Comparison of ENCODE assay signal across 8 cellular contexts in the genomic region with DNA sequence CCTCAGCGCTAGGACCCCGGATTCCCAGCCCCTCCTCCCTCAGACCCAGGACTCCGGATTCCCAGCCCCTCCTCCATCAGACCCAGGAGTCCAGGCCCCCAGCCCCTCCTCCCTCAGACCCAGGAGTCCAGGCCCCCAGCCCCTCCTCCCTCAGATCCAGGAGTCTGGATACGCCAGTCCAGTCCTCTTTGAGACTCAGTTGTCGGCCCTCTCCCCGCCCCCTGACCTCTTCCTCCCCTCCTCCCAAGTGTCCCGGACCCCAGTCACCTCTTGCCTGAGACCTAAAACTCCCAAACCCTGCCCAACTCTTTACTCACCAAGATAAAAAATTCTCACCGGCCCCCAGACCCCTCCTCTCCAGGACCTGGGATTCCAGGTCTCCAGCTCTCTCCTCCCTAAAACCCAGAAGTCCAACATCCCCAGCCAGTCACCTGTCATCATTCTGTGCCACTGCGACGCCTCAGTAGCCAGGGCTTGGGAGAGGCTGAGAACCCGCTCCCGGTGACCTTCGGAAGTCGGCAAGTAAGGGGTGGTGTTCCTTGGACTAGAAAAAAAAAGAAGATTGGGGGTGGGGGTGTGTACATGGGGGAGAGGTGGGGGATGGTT. TPM values are rescaled to one million over a fixed set of nuclear protein-coding genes. Genes with fewer than 3 reads are reported as not detected.
A peak's percentile ranks its signal among the peaks of the same experiment; 100 is the strongest.
DNase-seq lines count a peak whose midpoint lies in the region; ATAC-seq and TF ChIP-seq lines count a peak whose summit lies in the region.

No MANE protein-coding gene starts in this region.

- H3K4me3 Mint-ChIP-seq in CD14-positive monocyte = peak overlapping the region in 1 of 2 donors; percentile 30

- H3K4me1 ChIP-seq in Panc1 (ENCODE audit: control insufficient read depth, insufficient read depth, low read length) (no peaks in the 10 kb centered on the region; the same call in 1 of the 2 replicates), fibroblast of lung (ENCODE audit: control insufficient read depth, extremely low read depth, insufficient read depth, low read length) (peaks cover 13% of the 10 kb centered on the region)

- no peak overlapping the region for H3K9ac ChIP-seq in fibroblast of lung (ENCODE audit: insufficient read depth, low read length)

- CTCF ChIA-PET in Panc1 (lab: Charles Lee) = no interaction called here

- H3K9me3 Mint-ChIP-seq in CD14-positive monocyte = peaks cover 0 to 4% (median 0%) of the 10 kb centered on the region in 7 donors

- H3K27me3 Mint-ChIP-seq in CD14-positive monocyte (ENCODE audit: low read depth in 3 of 3) = peaks cover 21 to 26% (median 23%) of the 10 kb centered on the region in 3 donors

- H3K4me2 ChIP-seq in fibroblast of lung (ENCODE audit: extremely low read depth, insufficient read depth, low read length) = no peak overlapping the region

- peak overlapping the region in 1 of 7 donors; percentile 10 for H3K27ac Mint-ChIP-seq in CD14-positive monocyte

- H3K4me1 Mint-ChIP-seq in CD14-positive monocyte = peaks cover 22% of the 10 kb centered on the region

- H3K36me3 ChIP-seq in Panc1 (ENCODE audit: control insufficient read depth, insufficient read depth, low read length) (no peaks in the 10 kb centered on the region), fibroblast of lung (ENCODE audit: control insufficient read depth, insufficient read depth, low read length) (peaks cover 5% of the 10 kb centered on the region)

- H3K9me3 ChIP-seq in Panc1 (ENCODE audit: control insufficient read depth, insufficient read depth, low read depth, low read length) (no peaks in the 10 kb centered on the region), fibroblast of lung (ENCODE audit: control insufficient read depth, insufficient read depth, low read depth, low read length) (no peaks in the 10 kb centered on the region)

- no peak for TF ChIP-seq CTCF in GM12875 (IDR thresholded peaks at IDR 0.05; ENCODE audit: borderline replicate concordance, insufficient read depth, low read depth, low read length)
- no peak for TF ChIP-seq CTCF in Panc1 (IDR thresholded peaks at IDR 0.05)
- no peak for TF ChIP-seq CTCF in fibroblast of lung (conservative IDR thresholded peaks at IDR 0.05 in 1 of 2, IDR thresholded peaks at IDR 0.05 in 1 of 2; ENCODE audit: low read depth in 1 of 2, low read length in 2 of 2)
- TF ChIP-seq CTCF in CD14-positive monocyte (IDR thresholded peaks at IDR 0.05) = no peak

- no peaks in the 10 kb centered on the region for H3K79me2 ChIP-seq in fibroblast of lung (ENCODE audit: control insufficient read depth, insufficient read depth, low read length)

- H3K4me3 ChIP-seq in GM12875 (ENCODE audit: low read depth, low read length) = peak overlapping the region; percentile 50
- peak overlapping the region; percentile 8 to 72; a peak in 3 of 4 replicates for H3K4me3 ChIP-seq in Panc1 (ENCODE audit: low read depth in 2 of 2, low read length in 2 of 2)
- no peak overlapping the region for H3K4me3 ChIP-seq in fibroblast of lung (replicated peaks in 1 of 4; ENCODE audit: control extremely low read depth in 1 of 4, insufficient read depth in 1 of 4, low read depth in 3 of 4, low read length in 4 of 4)
- H3K4me3 ChIP-seq in skeletal muscle cell (ENCODE audit: low read depth, low read length) = peak overlapping the region; percentile 21

- ATAC-seq in Panc1 (no peak), HG03432 (IDR thresholded peaks at IDR 0.05; ENCODE audit: unreplicated experiment) (no peak)

- in situ Hi-C loops in Panc1 (cut with HindIII; ENCODE audit: low pct_unique_long_range_greater_than_20kb, low sequenced_read_pairs) = no loop called here

- DNase-seq in Panc1 (ENCODE audit: low read depth, low spot score) (no peak), fibroblast of lung (ENCODE audit: low read depth in 2 of 2) (no peak), skeletal muscle cell (ENCODE audit: low read depth) (no peak), CD14-positive monocyte (ENCODE audit: low spot score) (no peak), NCI-H187 (lab: John Stamatoyannopoulos, UW) (no peak), HuH-7.5 (ENCODE audit: low spot score) (no peak)

- H3K27me3 ChIP-seq in Panc1 (ENCODE audit: control insufficient read depth, insufficient read depth, low read length) = no peaks in the 10 kb centered on the region
- H3K27me3 ChIP-seq in fibroblast of lung (ENCODE audit: control insufficient read depth, insufficient read depth, low read length) = no peaks in the 10 kb centered on the region

- no TSS peak for BruUV-seq in Panc1 (replicated peaks; lab: Mats Ljungman, UMichigan)

- no peak overlapping the region for H3K27ac ChIP-seq in Panc1 (ENCODE audit: low read length)
- peak overlapping the region; percentile 36 for H3K27ac ChIP-seq in fibroblast of lung (ENCODE audit: insufficient read depth, low read length)

- intact Hi-C loops in Panc1 (cut with micrococcal nuclease; ENCODE audit: unreplicated experiment) (loop anchor here (2.0 kb wide), 1 partner anchor 49 kb away; no protein-coding TSS in a partner anchor), CD14-positive monocyte (cut with micrococcal nuclease) (loop anchor here (5.0 to 10.0 kb wide), 2 partner anchors 190 to 193 kb away; partner anchors contain the start of gene CA11 (in 2 of the 2))

- H3K36me3 Mint-ChIP-seq in CD14-positive monocyte = peaks cover 0 to 3% of the 10 kb centered on the region in 2 donors

- POLR2A ChIA-PET in Panc1 (lab: Charles Lee) = no interaction called here

- no peaks in the 10 kb centered on the region for H4K20me1 ChIP-seq in fibroblast of lung (ENCODE audit: control insufficient read depth, extremely low read depth, insufficient read depth, low read length)

- H2AFZ ChIP-seq in fibroblast of lung (ENCODE audit: low read length) = no peak overlapping the region

RNA-seq across cellular contexts. Expression of gene HSD17B14, which starts 1.4 kb away (rescaled TPM):
- total RNA-seq in Panc1 (2021; ENCODE audit: unreplicated experiment) = 20.8 TPM
- 44.5 TPM for polyA plus RNA-seq in Panc1 (2012; ENCODE audit: insufficient read length)
- total RNA-seq in fibroblast of lung = 7.7 and 11.1 TPM in 2 replicates
- 2.7 and 4.5 TPM in 2 replicates for polyA plus RNA-seq in fibroblast of lung
- 3.8 and 7.8 TPM in 2 replicates for polyA plus RNA-seq in fibroblast of lung (2012)
- 2.1 and 2.2 TPM in 2 replicates for polyA minus RNA-seq in fibroblast of lung (ENCODE audit: low replicate concordance)
- polyA plus RNA-seq in CD14-positive monocyte = not detected

RNA-seq across cellular contexts. Expression of gene BCAT2, which starts 26.9 kb away (rescaled TPM):
- 34.6 TPM for total RNA-seq in Panc1 (2021; ENCODE audit: unreplicated experiment)
- 49.2 TPM for polyA plus RNA-seq in Panc1 (2012; ENCODE audit: insufficient read length)
- total RNA-seq in fibroblast of lung = 22.1 and 33.9 TPM in 2 replicates
- 22.8 and 23.2 TPM in 2 replicates for polyA plus RNA-seq in fibroblast of lung
- polyA plus RNA-seq in fibroblast of lung (2012) = 34.6 and 42.3 TPM in 2 replicates
- 24.7 and 38.1 TPM in 2 replicates for polyA minus RNA-seq in fibroblast of lung (ENCODE audit: low replicate concordance)
- 10 to 100 TPM; 16.0 to 17.0 TPM for polyA plus RNA-seq in CD14-positive monocyte

RNA-seq across cellular contexts. Expression of gene PLEKHA4, which starts 30.7 kb away (rescaled TPM):
- total RNA-seq in Panc1 (2021; ENCODE audit: unreplicated experiment) (4.2 TPM), fibroblast of lung (18.7 and 20.0 TPM in 2 replicates)
- polyA plus RNA-seq in Panc1 (2012; ENCODE audit: insufficient read length) = 4.4 TPM
- polyA plus RNA-seq in fibroblast of lung (6.6 and 11.1 TPM in 2 replicates), CD14-positive monocyte (1 to 10 TPM; 1.1 to 1.5 TPM)
- polyA plus RNA-seq in fibroblast of lung (2012) = 33.4 and 58.7 TPM in 2 replicates
- 18.3 and 27.2 TPM in 2 replicates for polyA minus RNA-seq in fibroblast of lung (ENCODE audit: low replicate concordance)

RNA-seq across cellular contexts. Expression of gene PPP1R15A, which starts 34.5 kb away (rescaled TPM):
- total RNA-seq in Panc1 (2021; ENCODE audit: unreplicated experiment) (27.1 TPM), fibroblast of lung (87.3 and 166 TPM in 2 replicates)
- 21.8 TPM for polyA plus RNA-seq in Panc1 (2012; ENCODE audit: insufficient read length)
- polyA plus RNA-seq in fibroblast of lung (46.3 and 116 TPM in 2 replicates), CD14-positive monocyte (100 to 1,000 TPM; 127 to 169 TPM)
- polyA plus RNA-seq in fibroblast of lung (2012) = 53.8 and 120 TPM in 2 replicates
- polyA minus RNA-seq in fibroblast of lung (ENCODE audit: low replicate concordance) = 19.5 and 31.9 TPM in 2 replicates

Comparison
In these comparisons a context has a peak if more than half of its experiments do, and no peak if none do; other contexts are left out.
1. H3K4me3 ChIP-seq: peak in GM12875 (single experiment), Panc1 (2 of 2) and skeletal muscle cell (single experiment); none in fibroblast of lung (0 of 4).